8 cellular contexts compared by ENCODE assay signal in the genomic region with DNA sequence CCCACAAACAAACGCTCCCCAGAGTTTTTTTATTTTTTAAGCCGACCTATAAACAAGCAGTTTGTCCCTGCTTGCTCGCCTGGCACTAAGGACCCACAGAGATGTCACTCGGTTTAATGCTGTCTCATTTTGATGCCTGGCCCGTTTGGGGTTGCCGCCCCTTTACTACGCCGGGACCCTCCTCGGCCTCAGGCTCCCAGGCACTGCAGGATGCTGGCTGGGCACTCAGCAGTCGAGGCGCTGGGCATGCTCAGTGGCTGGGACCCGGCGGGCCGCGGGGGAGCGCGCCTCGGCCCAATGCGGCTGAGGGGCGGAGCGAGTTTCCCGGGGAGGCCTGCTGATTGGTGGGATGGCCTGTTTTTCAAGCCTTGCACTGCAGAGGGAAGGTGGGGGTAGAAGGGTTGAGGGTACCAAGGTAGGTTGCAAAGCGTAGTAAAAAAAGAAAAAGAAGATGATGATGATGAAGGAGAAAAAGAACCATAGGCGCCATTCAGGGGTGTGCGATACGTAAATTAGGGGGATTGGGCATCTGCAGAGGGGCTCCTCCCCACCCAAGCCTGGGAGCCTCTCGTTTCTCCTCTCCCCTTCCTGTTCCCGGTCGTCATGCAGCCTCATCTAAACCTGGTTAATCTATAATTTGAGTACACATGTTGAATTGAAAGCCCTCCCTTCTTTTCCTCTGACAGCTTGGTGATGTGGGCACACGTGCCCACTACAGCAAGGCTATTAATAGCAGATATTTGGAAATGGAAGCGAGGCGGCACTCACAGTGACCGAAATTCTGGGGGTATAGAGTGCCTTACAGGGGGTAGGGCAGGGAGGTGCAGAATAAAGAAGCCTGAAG. TPM values are rescaled to one million over a fixed set of nuclear protein-coding genes. Genes with fewer than 3 reads are reported as not detected.
A peak's percentile ranks its signal among the peaks of the same experiment; 100 is the strongest.
DNase-seq lines count a peak whose midpoint lies in the region; ATAC-seq, FAIRE-seq and TF ChIP-seq lines count a peak whose summit lies in the region.

No MANE protein-coding gene starts in this region.

- peak; percentile 32 for FAIRE-seq in HepG2 (lab: Jason Lieb, UNC)

- in situ Hi-C loops in HepG2 (cut with HindIII; ENCODE audit: extremely low pct_ligation_motif_present, low pct_unique_long_range_greater_than_20kb): loop anchor here (5.0 to 10.0 kb wide), 4 partner anchors 304 to 1134 kb away; no protein-coding TSS in a partner anchor

- no peaks in the 10 kb centered on the region for H3K9me3 ChIP-seq in HepG2 (ENCODE audit: low read length)

- H3K4me1 ChIP-seq in HepG2 (ENCODE audit: insufficient read depth, low read length): peaks cover 65% of the 10 kb centered on the region

- H3K27me3 ChIP-seq in HepG2 (ENCODE audit: control insufficient read depth in 1 of 2, insufficient read depth in 2 of 2, low read length in 2 of 2): no peaks in the 10 kb centered on the region

- DNase-seq in NCI-H2107 treated with DMSO at 0.1 percent for 48 hours (lab: John Stamatoyannopoulos, UW; ENCODE audit: unreplicated experiment) (peak; percentile 69), coronary artery (ENCODE audit: low spot score) (peak; percentile 87), HepG2 (ENCODE audit: low spot score) (peak; percentile 79), GF-D8 (lab: John Stamatoyannopoulos, UW) (no peak)
- DNase-seq in activated CD4-positive, alpha-beta T cell treated with anti-CD3 and anti-CD28 coated beads for 48 hours: peak; percentile 87
- peak in 2 of 3 experiments; percentile 71 to 84 for DNase-seq in stimulated activated CD4-positive, alpha-beta T cell treated with anti-CD3 and anti-CD28 coated beads, TNF-alpha, amount 100 ng/mL, for 24 hours (ENCODE audit: low read depth in 3 of 3)

- POLR2A ChIA-PET in HepG2 (lab: Yijun Ruan, JAX): interaction anchor here (0.6 to 3.9 kb wide), 37 partner anchors 12 to 912 kb away, joined by 3 to 53 read pairs (median 5); a partner anchor contains a TSS

- H3K27ac ChIP-seq in coronary artery (peak overlapping the region; percentile 90 to 91), HepG2 (ENCODE audit: extremely low read length, insufficient read depth, low read length) (peak overlapping the region; percentile 96)

- CTCF ChIA-PET in HepG2 (lab: Yijun Ruan, JAX; ENCODE audit: low intra/inter-chr PET ratio, low total read pairs): interaction anchor here (1.2 to 2.7 kb wide), 2 partner anchors 184 to 286 kb away, joined by 3 to 9 read pairs; no protein-coding TSS in a partner anchor

- no TSS peak for BruUV-seq in HepG2 (replicated peaks; lab: Mats Ljungman, UMichigan)

- no peaks in the 10 kb centered on the region for H4K20me1 ChIP-seq in HepG2 (ENCODE audit: insufficient read depth, low read length)

- 37% methylated on average over 33 of the region's 33 CpGs for WGBS in HepG2 (ENCODE audit: low lambda C conversion rate)

- H3K79me2 ChIP-seq in HepG2 (ENCODE audit: insufficient read depth, low read length): peaks cover 20% of the 10 kb centered on the region

- H3K36me3 ChIP-seq in HepG2 (replicated peaks in 1 of 2; ENCODE audit: control insufficient read depth in 1 of 2, insufficient read depth in 2 of 2, low read length in 2 of 2): no peaks in the 10 kb centered on the region; a peak in 2 of 5 replicates

- TF ChIP-seq CTCF in coronary artery (IDR thresholded peaks at IDR 0.05): no peak
- TF ChIP-seq CTCF in HepG2 (CRISPR knock-in tag; IDR thresholded peaks at IDR 0.05): peak; percentile 29; the same call in 1 of the 2 replicates

- intact Hi-C loops in HepG2 (cut with micrococcal nuclease; ENCODE audit: unreplicated experiment): loop anchor here (1.0 to 10.0 kb wide), 16 partner anchors 40 to 778 kb away; no protein-coding TSS in a partner anchor

- ATAC-seq in GM18498 (IDR thresholded peaks at IDR 0.05; ENCODE audit: unreplicated experiment): peak; percentile 80
- ATAC-seq in HG02840 (IDR thresholded peaks at IDR 0.05; ENCODE audit: low FRiP score, unreplicated experiment): peak; percentile 81
- ATAC-seq in HepG2: peak; percentile 75

- TF ChIP-seq EP300 in HepG2 (IDR thresholded peaks at IDR 0.05; ENCODE audit: low read depth in 2 of 2, low read length in 2 of 2): peak in 1 of 2 experiments; percentile 23; a peak in 1 of 4 replicates
- TF ChIP-seq EP300 in HepG2 (CRISPR knock-in tag; IDR thresholded peaks at IDR 0.05; ENCODE audit: borderline replicate concordance): no peak

- H3K4me3 ChIP-seq in coronary artery (peak overlapping the region; percentile 86), HepG2 (replicated peaks in 1 of 3; ENCODE audit: insufficient read depth in 1 of 3, low read depth in 2 of 3, low read length in 3 of 3) (peak overlapping the region; percentile 49 to 72 (median 60))

- 0 out of 2 replicates have a peak, but pooled peaks have one; percentile 29 for TF ChIP-seq RAD21 in HepG2 (CRISPR knock-in tag; IDR thresholded peaks at IDR 0.05)

- H3K4me2 ChIP-seq in HepG2 (ENCODE audit: low read depth, low read length): peak overlapping the region; percentile 90

- peak overlapping the region; percentile 81 for H3K9ac ChIP-seq in HepG2 (ENCODE audit: insufficient read depth, low read depth, low read length)

- H2AFZ ChIP-seq in HepG2 (ENCODE audit: low read length): peak overlapping the region; percentile 32

- TF ChIP-seq POLR2A in HepG2 (IDR thresholded peaks at IDR 0.05; ENCODE audit: insufficient read depth in 1 of 2, low read depth in 2 of 2, low read length in 2 of 2): peak in 1 of 2 experiments; percentile 60; a peak in 2 of 4 replicates

TF ChIP-seq in HepG2, 621 proteins besides CTCF, POLR2A, EP300 and RAD21 (continues in another document):
- TF ChIP-seq FOSL2 (CRISPR knock-in tag; IDR thresholded peaks at IDR 0.05) (no peak), ZNF678 (CRISPR knock-in tag; IDR thresholded peaks at IDR 0.05) (no peak), ZNF614 (CRISPR knock-in tag; IDR thresholded peaks at IDR 0.05; ENCODE audit: borderline replicate concordance) (no peak; the same call in 1 of the 2 replicates), SPEN (CRISPR knock-in tag; IDR thresholded peaks at IDR 0.05; ENCODE audit: low read depth) (peak; percentile 4; the same call in 1 of the 2 replicates), PPARG (CRISPR knock-in tag; conservative IDR thresholded peaks at IDR 0.05) (no peak)

RNA-seq across cellular contexts. Expression of a gene that starts 1.5 kb away (rescaled TPM):
- total RNA-seq in HepG2 (2016; rRNA removed; fragmentation: Illumina TruSeq; extraction: Trizol): 7.9 and 8.7 TPM in 2 replicates
- total RNA-seq in HepG2 (2016; cell fraction: cytosol; rRNA removed; fragmentation: Illumina TruSeq; extraction: Trizol; ENCODE audit: low read depth): 0.51 and 0.53 TPM in 2 replicates
- 7.1 and 8.1 TPM in 2 replicates for total RNA-seq in HepG2 (2016; cell fraction: insoluble cytoplasmic fraction; rRNA removed; fragmentation: Illumina TruSeq; extraction: Trizol)
- total RNA-seq in HepG2 (2016; cell fraction: membrane; rRNA removed; fragmentation: Illumina TruSeq; extraction: Trizol): 2.7 and 3.0 TPM in 2 replicates
- 10.7 and 14.1 TPM in 2 replicates for total RNA-seq in HepG2 (2016; cell fraction: nucleus; rRNA removed; fragmentation: Illumina TruSeq; extraction: Trizol)
- polyA plus RNA-seq in HepG2 (2011; rRNA removed): 9.0 and 12.8 TPM in 2 replicates
- polyA plus RNA-seq in HepG2 (2011; cell fraction: cytosol; rRNA removed): 7.1 and 7.9 TPM in 2 replicates
- polyA plus RNA-seq in HepG2 (2011; cell fraction: nucleus; rRNA removed): 15.3 and 15.6 TPM in 2 replicates
- polyA plus RNA-seq in HepG2 (2012): 14.3 and 15.3 TPM in 2 replicates
- 0.25 and 0.50 TPM in 2 replicates for polyA plus RNA-seq in HepG2 (2016; cell fraction: cytosol; fragmentation: Illumina TruSeq; extraction: Trizol; ENCODE audit: low read depth)
- 6.8 and 8.7 TPM in 2 replicates for polyA plus RNA-seq in HepG2 (2016; cell fraction: insoluble cytoplasmic fraction; fragmentation: Illumina TruSeq; extraction: Trizol; ENCODE audit: low read depth)
- 1.1 and 1.4 TPM in 2 replicates for polyA plus RNA-seq in HepG2 (2016; cell fraction: membrane; fragmentation: Illumina TruSeq; extraction: Trizol; ENCODE audit: low read depth)
- 11.6 and 13.6 TPM in 2 replicates for polyA plus RNA-seq in HepG2 (2016; cell fraction: nucleus; fragmentation: Illumina TruSeq; extraction: Trizol; ENCODE audit: insufficient read depth, low read depth)
- polyA minus RNA-seq in HepG2 (2011; rRNA and poly(A)+ RNA removed; ENCODE audit: low replicate concordance): 0.68 and 28.1 TPM in 2 replicates
- polyA minus RNA-seq in HepG2 (2011; cell fraction: cytosol; rRNA and poly(A)+ RNA removed): 11.2 and 13.5 TPM in 2 replicates
- polyA minus RNA-seq in HepG2 (2011; cell fraction: nucleus; rRNA and poly(A)+ RNA removed): 26.8 and 36.8 TPM in 2 replicates

RNA-seq across cellular contexts. Expression of a gene that starts 34.7 kb away (rescaled TPM):
- 8.2 and 8.8 TPM in 2 replicates for total RNA-seq in HepG2 (2016; rRNA removed; fragmentation: Illumina TruSeq; extraction: Trizol)
- total RNA-seq in HepG2 (2016; cell fraction: cytosol; rRNA removed; fragmentation: Illumina TruSeq; extraction: Trizol; ENCODE audit: low read depth): 25.4 and 28.6 TPM in 2 replicates
- total RNA-seq in HepG2 (2016; cell fraction: insoluble cytoplasmic fraction; rRNA removed; fragmentation: Illumina TruSeq; extraction: Trizol): 8.3 and 8.9 TPM in 2 replicates
- 14.2 and 17.1 TPM in 2 replicates for total RNA-seq in HepG2 (2016; cell fraction: membrane; rRNA removed; fragmentation: Illumina TruSeq; extraction: Trizol)
- 18.0 and 18.2 TPM in 2 replicates for total RNA-seq in HepG2 (2016; cell fraction: nucleus; rRNA removed; fragmentation: Illumina TruSeq; extraction: Trizol)
- polyA plus RNA-seq in HepG2 (2011; rRNA removed): 8.7 and 9.5 TPM in 2 replicates
- 4.1 and 6.4 TPM in 2 replicates for polyA plus RNA-seq in HepG2 (2011; cell fraction: cytosol; rRNA removed)
- polyA plus RNA-seq in HepG2 (2011; cell fraction: nucleus; rRNA removed): 5.5 and 7.6 TPM in 2 replicates
- polyA plus RNA-seq in HepG2 (2012): 6.4 and 10.1 TPM in 2 replicates
- 0.42 and 1.1 TPM in 2 replicates for polyA plus RNA-seq in HepG2 (2016; cell fraction: cytosol; fragmentation: Illumina TruSeq; extraction: Trizol; ENCODE audit: low read depth)
- polyA plus RNA-seq in HepG2 (2016; cell fraction: insoluble cytoplasmic fraction; fragmentation: Illumina TruSeq; extraction: Trizol; ENCODE audit: low read depth): 4.6 and 4.8 TPM in 2 replicates
- polyA plus RNA-seq in HepG2 (2016; cell fraction: membrane; fragmentation: Illumina TruSeq; extraction: Trizol; ENCODE audit: low read depth): 2.7 and 3.3 TPM in 2 replicates
- polyA plus RNA-seq in HepG2 (2016; cell fraction: nucleus; fragmentation: Illumina TruSeq; extraction: Trizol; ENCODE audit: insufficient read depth, low read depth): 3.7 and 5.6 TPM in 2 replicates
- polyA minus RNA-seq in HepG2 (2011; rRNA and poly(A)+ RNA removed; ENCODE audit: low replicate concordance): 8.3 and 22.5 TPM in 2 replicates
- 19.6 and 21.3 TPM in 2 replicates for polyA minus RNA-seq in HepG2 (2011; cell fraction: cytosol; rRNA and poly(A)+ RNA removed)
- 44.3 and 54.3 TPM in 2 replicates for polyA minus RNA-seq in HepG2 (2011; cell fraction: nucleus; rRNA and poly(A)+ RNA removed)
